Comparison of ENCODE assay signal across 10 cellular contexts in genomic region chr18:13266208-13267100, GRCh38. TPM values are rescaled to one million over a fixed set of nuclear protein-coding genes. Genes with fewer than 3 reads are reported as not detected.
DNase-seq lines count a peak whose midpoint lies in the region; ATAC-seq, FAIRE-seq and TF ChIP-seq lines count a peak whose summit lies in the region.
"Had no signal": no experiment of that assay in that cellular context is flagged by ENCODE, and none has a peak within 500 bp of the region (broad histone marks: within the 10 kb centered on the region; RNA-seq: fewer than 3 reads in every experiment).

No MANE protein-coding gene starts in this region.

- peak; percentile 76 for ATAC-seq in Right ventricle myocardium inferior
- ATAC-seq in aorta (ENCODE audit: low FRiP score) = peak; percentile 75

- H3K9ac ChIP-seq in endodermal cell (ENCODE audit: extremely low read depth, low read length, poor library complexity, severe bottlenecking) = no peak overlapping the region

- H3K27me3 ChIP-seq in endodermal cell (ENCODE audit: control insufficient read depth, insufficient read depth, low read length, poor library complexity, severe bottlenecking) = no peaks in the 10 kb centered on the region
- H3K27me3 ChIP-seq in prostate gland (replicated peaks; ENCODE audit: insufficient read depth) = no peaks in the 10 kb centered on the region
- no peaks in the 10 kb centered on the region for H3K27me3 ChIP-seq in aorta (ENCODE audit: control insufficient read depth in 1 of 2, insufficient read depth in 2 of 2, low read length in 1 of 2)
- H3K27me3 ChIP-seq in MG63 = no peaks in the 10 kb centered on the region

- peak; percentile 80 for DNase-seq in Right ventricle myocardium inferior (ENCODE audit: missing footprints)
- DNase-seq in cardiac septum (ENCODE audit: low spot score) = no peak
- peak; percentile 42 for DNase-seq in endodermal cell
- no peak for DNase-seq in prostate gland (ENCODE audit: low spot score)
- peak; percentile 75 to 88 for DNase-seq in aorta
- no peak for DNase-seq in MG63
- DNase-seq in HEK293T (ENCODE audit: extremely low spot score) = no peak
- no peak for DNase-seq in H54 (ENCODE audit: insufficient read length, low spot score)
- DNase-seq: NCI-H2081 treated with DMSO at 0.1 percent for 48 hours had no signal

- no peaks in the 10 kb centered on the region for H3K9me3 ChIP-seq in endodermal cell (ENCODE audit: control insufficient read depth, low read length)
- H3K9me3 ChIP-seq in prostate gland = no peaks in the 10 kb centered on the region
- no peaks in the 10 kb centered on the region for H3K9me3 ChIP-seq in aorta (ENCODE audit: control insufficient read depth, low read length)
- H3K9me3 ChIP-seq in MG63 = no peaks in the 10 kb centered on the region

- H3K27ac ChIP-seq in endodermal cell (ENCODE audit: low read depth, low read length) (peak overlapping the region; percentile 6), prostate gland (peak overlapping the region; percentile 5 to 29), aorta (ENCODE audit: low read depth in 1 of 2, low read length in 2 of 2) (peak overlapping the region; percentile 58 to 87)

- no peak for TF ChIP-seq CTCF in endodermal cell (conservative IDR thresholded peaks at IDR 0.05)
- TF ChIP-seq CTCF in prostate gland (IDR thresholded peaks at IDR 0.05) = no peak

- intact Hi-C loops in Right ventricle myocardium inferior (cut with DNase I) (no loop called here), cardiac septum (cut with DNase I) (loop anchor here (5.0 kb wide), 1 partner anchor 111 kb away; no protein-coding TSS in a partner anchor), prostate gland (cut with DNase I) (loop anchor here (2.0 to 10.0 kb wide), 6 partner anchors 42 to 358 kb away; partner anchors contain the start of gene CEP192), aorta (cut with DNase I) (loop anchor here (5.0 to 10.0 kb wide), 4 partner anchors 44 to 992 kb away; no protein-coding TSS in a partner anchor)

- no peaks in the 10 kb centered on the region for H3K4me1 ChIP-seq in endodermal cell (ENCODE audit: control insufficient read depth, insufficient read depth, low read length)
- peaks cover 23% of the 10 kb centered on the region for H3K4me1 ChIP-seq in prostate gland (replicated peaks)
- peaks cover 3 to 9% of the 10 kb centered on the region in 2 donors for H3K4me1 ChIP-seq in aorta (ENCODE audit: control insufficient read depth in 1 of 2, insufficient read depth in 2 of 2, low read length in 2 of 2)

- H3K9me3 Mint-ChIP-seq in endodermal cell = no peaks in the 10 kb centered on the region

- POLR2A ChIA-PET in HEK293T (lab: Yijun Ruan, JAX) = no interaction called here

- peaks cover 19% of the 10 kb centered on the region for H3K4me1 Mint-ChIP-seq in endodermal cell

- no peaks in the 10 kb centered on the region for H3K27me3 Mint-ChIP-seq in endodermal cell (ENCODE audit: insufficient read depth)

- H3K27ac Mint-ChIP-seq in endodermal cell = no peak overlapping the region

- TF ChIP-seq POLR2A in prostate gland (IDR thresholded peaks at IDR 0.05) = no peak
- no peak for TF ChIP-seq POLR2A in H54 (IDR thresholded peaks at IDR 0.05; ENCODE audit: low read depth, low read length)

- H3K4me3 ChIP-seq in endodermal cell (ENCODE audit: low read length) = no peak overlapping the region
- H3K4me3 ChIP-seq in prostate gland = no peak overlapping the region
- no peak overlapping the region for H3K4me3 ChIP-seq in aorta (ENCODE audit: low read length in 2 of 2)
- H3K4me3 ChIP-seq in MG63 = no peak overlapping the region

- WGBS in endodermal cell (ENCODE audit: insufficient coverage in 1 of 2, insufficient read length in 1 of 2), 2 experiments = 89 to 92% methylated on average over 13 to 23 of the region's 23 CpGs
- WGBS in prostate gland = 55% methylated on average over 23 of the region's 23 CpGs
- 12 to 15% methylated on average over 23 of the region's 23 CpGs for WGBS in aorta, 2 donors

- CTCF ChIA-PET in HEK293T (lab: Yijun Ruan, JAX) = no interaction called here

- H3K36me3 ChIP-seq in endodermal cell (ENCODE audit: control insufficient read depth, insufficient read depth, low read length) (no peaks in the 10 kb centered on the region), prostate gland (no peaks in the 10 kb centered on the region), aorta (ENCODE audit: control insufficient read depth in 1 of 2, insufficient read depth in 2 of 2, low read length in 1 of 2) (no peaks in the 10 kb centered on the region), MG63 (no peaks in the 10 kb centered on the region)

- H3K4me3 Mint-ChIP-seq in endodermal cell = no peak overlapping the region

- H3K36me3 Mint-ChIP-seq in endodermal cell (ENCODE audit: low read depth) = no peaks in the 10 kb centered on the region

- no peak for FAIRE-seq in H54 (lab: Jason Lieb, UNC)

TF ChIP-seq in HEK293T, 16 proteins besides CTCF, POLR2A, EP300 and RAD21:
- no peak for TF ChIP-seq L3MBTL2 (conservative IDR thresholded peaks at IDR 0.05)
- TF ChIP-seq TARDBP (IDR thresholded peaks at IDR 0.05) = no peak
- TF ChIP-seq FOXA1 (IDR thresholded peaks at IDR 0.05) = no peak
- TF ChIP-seq SP1 (IDR thresholded peaks at IDR 0.05) = no peak
- TF ChIP-seq ELF4 (IDR thresholded peaks at IDR 0.05) = no peak
- no peak for TF ChIP-seq LEF1 (IDR thresholded peaks at IDR 0.05; ENCODE audit: borderline replicate concordance)
- TF ChIP-seq ARNT (IDR thresholded peaks at IDR 0.05) = no peak

RNA-seq across cellular contexts. Expression of gene LDLRAD4, which starts 47.9 kb away (rescaled TPM):
- total RNA-seq in Right ventricle myocardium inferior (29.6 TPM), cardiac septum (23.3 TPM), endodermal cell (10 to 100 TPM; 14.9 to 15.1 TPM), prostate gland (100 to 1,000 TPM in 1 of 2 donors, 10 to 100 TPM in 1; 59.9 to 107 TPM), aorta (100 to 1,000 TPM in 1 of 2 donors, 10 to 100 TPM in 1; 61.9 to 112 TPM)
- 22.2 TPM for polyA plus RNA-seq in endodermal cell (2013, experiment 1 of 2)
- 26.3 TPM for polyA plus RNA-seq in endodermal cell (2013, experiment 2 of 2)
- polyA plus RNA-seq in aorta = 10 to 100 TPM in 1 of 2 donors, 1 to 10 TPM in 1; 7.0 to 11.8 TPM
- total RNA-seq in MG63 (2014; rRNA removed; shearing (Covaris generic); ENCODE audit: low replicate concordance) = 0.02 and 0.36 TPM in 2 replicates
- polyA plus RNA-seq: AG04450 had no signal

Comparison
In these comparisons a context has a peak if more than half of its experiments do, and no peak if none do; other contexts are left out.
1. DNase-seq: peak in Right ventricle myocardium inferior (single experiment), endodermal cell (single experiment) and aorta (2 of 2); none in cardiac septum (single experiment), prostate gland (single experiment), MG63 (single experiment), HEK293T (single experiment) and H54 (single experiment).
2. H3K27ac ChIP-seq: peak in every context shown above with its lines; median percentile 72 in aorta; 17 in prostate gland; 6 in endodermal cell.
3. RNA of gene LDLRAD4, which starts 47.9 kb away (total RNA-seq): 61.9 to 112 TPM in aorta, 59.9 to 107 TPM in prostate gland, 29.6 TPM in Right ventricle myocardium inferior (single experiment), 23.3 TPM in cardiac septum (single experiment) and 14.9 to 15.1 TPM in endodermal cell; 0.02 to 0.36 TPM in MG63; every median in the first group is over 10 times any median in the second.